25 cellular contexts compared by ENCODE assay signal in the genomic region with DNA sequence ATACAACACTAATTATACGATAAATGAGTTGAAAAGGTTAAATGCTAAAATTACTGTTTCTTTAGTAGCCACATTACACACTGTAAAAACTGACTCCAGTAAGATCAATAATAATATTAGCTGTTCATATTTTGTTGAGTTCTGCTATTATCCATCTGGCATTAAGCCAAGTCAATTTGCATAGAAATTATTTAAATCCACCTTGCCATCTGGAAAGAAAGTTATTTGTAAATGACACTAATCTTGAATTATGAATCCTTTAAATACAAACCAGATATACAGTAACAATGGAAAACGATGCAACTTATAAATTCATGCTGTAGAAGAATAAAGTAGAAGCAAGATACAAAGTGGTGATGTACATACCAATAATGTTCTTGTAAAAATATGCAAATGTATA.
"Had no signal": no experiment of that assay in that cellular context is flagged by ENCODE, and none has a peak within 500 bp of the region (broad histone marks: within the 10 kb centered on the region; RNA-seq: fewer than 3 reads in every experiment).

No MANE protein-coding gene starts in this region.

- H3K4me3 ChIP-seq: ascending aorta, body of pancreas, SJCRH30 had no signal

- H3K36me3 ChIP-seq: ascending aorta, SJCRH30 had no signal

- FAIRE-seq: bronchial epithelial cell had no signal

- H3K27ac ChIP-seq: ascending aorta, body of pancreas, RWPE1, SJCRH30 had no signal

- H3K27me3 ChIP-seq: ascending aorta, body of pancreas, SJCRH30 had no signal

- DNase-seq: activated CD4-positive, alpha-beta T cell treated with anti-CD3 and anti-CD28 coated beads for 48 hours; activated CD4-positive, alpha-beta T cell treated with anti-CD3 and anti-CD28 coated beads, Interleukin-2, amount 50 U/mL, for 4 hours; activated CD4-positive, CD25-positive, alpha-beta regulatory T cell treated with anti-CD3 and anti-CD28 coated beads, Interleukin-2, amount 50 U/mL, for 72 hours; activated CD8-positive, alpha-beta memory T cell treated with anti-CD3 and anti-CD28 coated beads, Interleukin-2, amount 50 U/mL, for 48 hours; activated CD8-positive, alpha-beta T cell treated with anti-CD3 and anti-CD28 coated beads, Interleukin-2, amount 10 ng/mL, durations not matched to agents 7 days and 5 days; activated naive CD4-positive, alpha-beta T cell; activated T-cell treated with anti-CD3 and anti-CD28 coated beads, Interleukin-2, amount 50 U/mL, for 1 hour; amniotic stem cell; body of pancreas; central memory CD4-positive, alpha-beta T cell; Karpas-422; MM.1S; NCI-H1105 treated with DMSO at 0.1 percent for 48 hours; NCI-H1436 treated with DMSO at 0.1 percent for 48 hours; NCI-H187; NCI-H2081; NCI-H510A treated with DMSO at 0.1 percent for 48 hours; NCI-H748 treated with DMSO at 0.1 percent for 48 hours; NK-92 treated with Interleukin-12 subunit alpha and Interleukin-12 subunit beta, amount 100 ng/mL, for 24 hours; OCI-M1; Right ventricle myocardium superior; SJCRH30 had no signal

- H3K9me3 ChIP-seq: ascending aorta, body of pancreas, SJCRH30 had no signal
